In the genomic region with DNA sequence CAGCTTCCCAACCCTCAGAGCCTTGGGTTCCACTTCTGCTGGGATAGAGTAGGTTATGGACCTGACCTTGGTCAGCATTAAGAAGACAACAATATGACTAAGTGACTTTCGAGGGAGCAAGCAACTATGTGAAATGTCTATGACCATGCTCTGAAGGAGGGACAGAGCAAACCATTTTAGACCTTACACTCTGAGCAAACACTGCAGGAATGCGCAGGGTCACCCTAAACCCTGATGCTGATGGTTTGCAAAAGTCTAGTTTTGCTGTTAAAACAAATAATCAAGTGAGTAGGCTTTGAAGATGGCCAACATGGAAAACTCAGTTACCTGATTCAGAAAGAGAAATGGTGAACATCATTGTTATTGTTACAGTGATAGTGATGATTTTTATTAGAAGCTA, we compare ENCODE assay signal across 1 cellular context.
TF ChIP-seq lines count a peak whose summit lies in the region.

No MANE protein-coding gene starts in this region.

TF ChIP-seq in HepG2, 621 proteins besides CTCF, POLR2A, EP300 and RAD21 (continued from another document and continues in another):
- TF ChIP-seq, protein P1, sequence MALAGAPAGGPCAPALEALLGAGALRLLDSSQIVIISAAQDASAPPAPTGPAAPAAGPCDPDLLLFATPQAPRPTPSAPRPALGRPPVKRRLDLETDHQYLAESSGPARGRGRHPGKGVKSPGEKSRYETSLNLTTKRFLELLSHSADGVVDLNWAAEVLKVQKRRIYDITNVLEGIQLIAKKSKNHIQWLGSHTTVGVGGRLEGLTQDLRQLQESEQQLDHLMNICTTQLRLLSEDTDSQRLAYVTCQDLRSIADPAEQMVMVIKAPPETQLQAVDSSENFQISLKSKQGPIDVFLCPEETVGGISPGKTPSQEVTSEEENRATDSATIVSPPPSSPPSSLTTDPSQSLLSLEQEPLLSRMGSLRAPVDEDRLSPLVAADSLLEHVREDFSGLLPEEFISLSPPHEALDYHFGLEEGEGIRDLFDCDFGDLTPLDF (CRISPR knock-in tag; IDR thresholded peaks at IDR 0.05), result no peak
- TF ChIP-seq MTA3 (CRISPR knock-in tag; IDR thresholded peaks at IDR 0.05) (no peak), ZMAT3 (CRISPR knock-in tag; conservative IDR thresholded peaks at IDR 0.05) (no peak), ZNF605 (CRISPR knock-in tag; IDR thresholded peaks at IDR 0.05) (peak; percentile 40; the same call in 1 of the 2 replicates), KDM5A (IDR thresholded peaks at IDR 0.05; ENCODE audit: borderline replicate concordance, low read length) (no peak), ISL2 (CRISPR knock-in tag; IDR thresholded peaks at IDR 0.05) (peak; percentile 77), CBX2 (IDR thresholded peaks at IDR 0.05; ENCODE audit: low read depth, low read length) (no peak), CBX2 (CRISPR knock-in tag; IDR thresholded peaks at IDR 0.05; ENCODE audit: low read depth) (no peak), JUN (CRISPR knock-in tag; IDR thresholded peaks at IDR 0.05) (0 out of 2 replicates have a peak, but pooled peaks have one; percentile 44), NFYC (CRISPR knock-in tag; IDR thresholded peaks at IDR 0.05) (no peak), TEAD2 (CRISPR knock-in tag; IDR thresholded peaks at IDR 0.05) (no peak), NPAS2 (CRISPR knock-in tag; IDR thresholded peaks at IDR 0.05; ENCODE audit: borderline replicate concordance) (no peak), ZEB1 (IDR thresholded peaks at IDR 0.05; ENCODE audit: insufficient replicate concordance, low read depth) (peak; percentile 30), ZNF614 (CRISPR knock-in tag; IDR thresholded peaks at IDR 0.05; ENCODE audit: borderline replicate concordance) (0 out of 2 replicates have a peak, but pooled peaks have one; percentile 32), SRSF9 (IDR thresholded peaks at IDR 0.05; ENCODE audit: borderline replicate concordance, insufficient read depth, low read depth, low read length, poor library complexity, severe bottlenecking) (no peak), ZNF282 (IDR thresholded peaks at IDR 0.05; ENCODE audit: partially characterized antibody) (no peak), SRY (CRISPR knock-in tag; IDR thresholded peaks at IDR 0.05) (no peak), ZSCAN9 (CRISPR knock-in tag; IDR thresholded peaks at IDR 0.05; ENCODE audit: borderline replicate concordance) (0 out of 2 replicates have a peak, but pooled peaks have one; percentile 25), SP2 (CRISPR knock-in tag; IDR thresholded peaks at IDR 0.05) (no peak), ZNF83 (CRISPR knock-in tag; IDR thresholded peaks at IDR 0.05; ENCODE audit: borderline replicate concordance) (no peak), KAT8 (CRISPR knock-in tag; IDR thresholded peaks at IDR 0.05) (0 out of 2 replicates have a peak, but pooled peaks have one; percentile 44), SMAD3 (CRISPR knock-in tag; IDR thresholded peaks at IDR 0.05) (peak; percentile 58; the same call in 1 of the 2 replicates), ZNF703 (CRISPR knock-in tag; IDR thresholded peaks at IDR 0.05; ENCODE audit: borderline replicate concordance) (no peak), IRX3 (CRISPR knock-in tag; IDR thresholded peaks at IDR 0.05; ENCODE audit: borderline replicate concordance, low read depth) (no peak), TOE1 (CRISPR knock-in tag; IDR thresholded peaks at IDR 0.05) (no peak)
- TF ChIP-seq, protein P2, sequence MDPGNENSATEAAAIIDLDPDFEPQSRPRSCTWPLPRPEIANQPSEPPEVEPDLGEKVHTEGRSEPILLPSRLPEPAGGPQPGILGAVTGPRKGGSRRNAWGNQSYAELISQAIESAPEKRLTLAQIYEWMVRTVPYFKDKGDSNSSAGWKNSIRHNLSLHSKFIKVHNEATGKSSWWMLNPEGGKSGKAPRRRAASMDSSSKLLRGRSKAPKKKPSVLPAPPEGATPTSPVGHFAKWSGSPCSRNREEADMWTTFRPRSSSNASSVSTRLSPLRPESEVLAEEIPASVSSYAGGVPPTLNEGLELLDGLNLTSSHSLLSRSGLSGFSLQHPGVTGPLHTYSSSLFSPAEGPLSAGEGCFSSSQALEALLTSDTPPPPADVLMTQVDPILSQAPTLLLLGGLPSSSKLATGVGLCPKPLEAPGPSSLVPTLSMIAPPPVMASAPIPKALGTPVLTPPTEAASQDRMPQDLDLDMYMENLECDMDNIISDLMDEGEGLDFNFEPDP (CRISPR knock-in tag; conservative IDR thresholded peaks at IDR 0.05), result no peak
- TF ChIP-seq, protein P3, sequence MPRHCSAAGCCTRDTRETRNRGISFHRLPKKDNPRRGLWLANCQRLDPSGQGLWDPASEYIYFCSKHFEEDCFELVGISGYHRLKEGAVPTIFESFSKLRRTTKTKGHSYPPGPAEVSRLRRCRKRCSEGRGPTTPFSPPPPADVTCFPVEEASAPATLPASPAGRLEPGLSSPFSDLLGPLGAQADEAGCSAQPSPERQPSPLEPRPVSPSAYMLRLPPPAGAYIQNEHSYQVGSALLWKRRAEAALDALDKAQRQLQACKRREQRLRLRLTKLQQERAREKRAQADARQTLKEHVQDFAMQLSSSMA (CRISPR knock-in tag; IDR thresholded peaks at IDR 0.05), result no peak
- TF ChIP-seq, protein P4, sequence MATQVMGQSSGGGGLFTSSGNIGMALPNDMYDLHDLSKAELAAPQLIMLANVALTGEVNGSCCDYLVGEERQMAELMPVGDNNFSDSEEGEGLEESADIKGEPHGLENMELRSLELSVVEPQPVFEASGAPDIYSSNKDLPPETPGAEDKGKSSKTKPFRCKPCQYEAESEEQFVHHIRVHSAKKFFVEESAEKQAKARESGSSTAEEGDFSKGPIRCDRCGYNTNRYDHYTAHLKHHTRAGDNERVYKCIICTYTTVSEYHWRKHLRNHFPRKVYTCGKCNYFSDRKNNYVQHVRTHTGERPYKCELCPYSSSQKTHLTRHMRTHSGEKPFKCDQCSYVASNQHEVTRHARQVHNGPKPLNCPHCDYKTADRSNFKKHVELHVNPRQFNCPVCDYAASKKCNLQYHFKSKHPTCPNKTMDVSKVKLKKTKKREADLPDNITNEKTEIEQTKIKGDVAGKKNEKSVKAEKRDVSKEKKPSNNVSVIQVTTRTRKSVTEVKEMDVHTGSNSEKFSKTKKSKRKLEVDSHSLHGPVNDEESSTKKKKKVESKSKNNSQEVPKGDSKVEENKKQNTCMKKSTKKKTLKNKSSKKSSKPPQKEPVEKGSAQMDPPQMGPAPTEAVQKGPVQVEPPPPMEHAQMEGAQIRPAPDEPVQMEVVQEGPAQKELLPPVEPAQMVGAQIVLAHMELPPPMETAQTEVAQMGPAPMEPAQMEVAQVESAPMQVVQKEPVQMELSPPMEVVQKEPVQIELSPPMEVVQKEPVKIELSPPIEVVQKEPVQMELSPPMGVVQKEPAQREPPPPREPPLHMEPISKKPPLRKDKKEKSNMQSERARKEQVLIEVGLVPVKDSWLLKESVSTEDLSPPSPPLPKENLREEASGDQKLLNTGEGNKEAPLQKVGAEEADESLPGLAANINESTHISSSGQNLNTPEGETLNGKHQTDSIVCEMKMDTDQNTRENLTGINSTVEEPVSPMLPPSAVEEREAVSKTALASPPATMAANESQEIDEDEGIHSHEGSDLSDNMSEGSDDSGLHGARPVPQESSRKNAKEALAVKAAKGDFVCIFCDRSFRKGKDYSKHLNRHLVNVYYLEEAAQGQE (IDR thresholded peaks at IDR 0.05; ENCODE audit: borderline replicate concordance in 1 of 2, low read depth in 1 of 2, low read length in 2 of 2), result no peak
- TF ChIP-seq, protein P5, sequence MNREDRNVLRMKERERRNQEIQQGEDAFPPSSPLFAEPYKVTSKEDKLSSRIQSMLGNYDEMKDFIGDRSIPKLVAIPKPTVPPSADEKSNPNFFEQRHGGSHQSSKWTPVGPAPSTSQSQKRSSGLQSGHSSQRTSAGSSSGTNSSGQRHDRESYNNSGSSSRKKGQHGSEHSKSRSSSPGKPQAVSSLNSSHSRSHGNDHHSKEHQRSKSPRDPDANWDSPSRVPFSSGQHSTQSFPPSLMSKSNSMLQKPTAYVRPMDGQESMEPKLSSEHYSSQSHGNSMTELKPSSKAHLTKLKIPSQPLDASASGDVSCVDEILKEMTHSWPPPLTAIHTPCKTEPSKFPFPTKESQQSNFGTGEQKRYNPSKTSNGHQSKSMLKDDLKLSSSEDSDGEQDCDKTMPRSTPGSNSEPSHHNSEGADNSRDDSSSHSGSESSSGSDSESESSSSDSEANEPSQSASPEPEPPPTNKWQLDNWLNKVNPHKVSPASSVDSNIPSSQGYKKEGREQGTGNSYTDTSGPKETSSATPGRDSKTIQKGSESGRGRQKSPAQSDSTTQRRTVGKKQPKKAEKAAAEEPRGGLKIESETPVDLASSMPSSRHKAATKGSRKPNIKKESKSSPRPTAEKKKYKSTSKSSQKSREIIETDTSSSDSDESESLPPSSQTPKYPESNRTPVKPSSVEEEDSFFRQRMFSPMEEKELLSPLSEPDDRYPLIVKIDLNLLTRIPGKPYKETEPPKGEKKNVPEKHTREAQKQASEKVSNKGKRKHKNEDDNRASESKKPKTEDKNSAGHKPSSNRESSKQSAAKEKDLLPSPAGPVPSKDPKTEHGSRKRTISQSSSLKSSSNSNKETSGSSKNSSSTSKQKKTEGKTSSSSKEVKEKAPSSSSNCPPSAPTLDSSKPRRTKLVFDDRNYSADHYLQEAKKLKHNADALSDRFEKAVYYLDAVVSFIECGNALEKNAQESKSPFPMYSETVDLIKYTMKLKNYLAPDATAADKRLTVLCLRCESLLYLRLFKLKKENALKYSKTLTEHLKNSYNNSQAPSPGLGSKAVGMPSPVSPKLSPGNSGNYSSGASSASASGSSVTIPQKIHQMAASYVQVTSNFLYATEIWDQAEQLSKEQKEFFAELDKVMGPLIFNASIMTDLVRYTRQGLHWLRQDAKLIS (CRISPR knock-in tag; IDR thresholded peaks at IDR 0.05), result no peak
- TF ChIP-seq, protein P6, sequence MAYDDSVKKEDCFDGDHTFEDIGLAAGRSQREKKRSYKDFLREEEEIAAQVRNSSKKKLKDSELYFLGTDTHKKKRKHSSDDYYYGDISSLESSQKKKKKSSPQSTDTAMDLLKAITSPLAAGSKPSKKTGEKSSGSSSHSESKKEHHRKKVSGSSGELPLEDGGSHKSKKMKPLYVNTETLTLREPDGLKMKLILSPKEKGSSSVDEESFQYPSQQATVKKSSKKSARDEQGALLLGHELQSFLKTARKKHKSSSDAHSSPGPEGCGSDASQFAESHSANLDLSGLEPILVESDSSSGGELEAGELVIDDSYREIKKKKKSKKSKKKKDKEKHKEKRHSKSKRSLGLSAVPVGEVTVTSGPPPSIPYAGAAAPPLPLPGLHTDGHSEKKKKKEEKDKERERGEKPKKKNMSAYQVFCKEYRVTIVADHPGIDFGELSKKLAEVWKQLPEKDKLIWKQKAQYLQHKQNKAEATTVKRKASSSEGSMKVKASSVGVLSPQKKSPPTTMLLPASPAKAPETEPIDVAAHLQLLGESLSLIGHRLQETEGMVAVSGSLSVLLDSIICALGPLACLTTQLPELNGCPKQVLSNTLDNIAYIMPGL (CRISPR knock-in tag; IDR thresholded peaks at IDR 0.05; ENCODE audit: borderline replicate concordance in 1 of 2, low read depth in 1 of 2), result no peak
- TF ChIP-seq, protein P7, sequence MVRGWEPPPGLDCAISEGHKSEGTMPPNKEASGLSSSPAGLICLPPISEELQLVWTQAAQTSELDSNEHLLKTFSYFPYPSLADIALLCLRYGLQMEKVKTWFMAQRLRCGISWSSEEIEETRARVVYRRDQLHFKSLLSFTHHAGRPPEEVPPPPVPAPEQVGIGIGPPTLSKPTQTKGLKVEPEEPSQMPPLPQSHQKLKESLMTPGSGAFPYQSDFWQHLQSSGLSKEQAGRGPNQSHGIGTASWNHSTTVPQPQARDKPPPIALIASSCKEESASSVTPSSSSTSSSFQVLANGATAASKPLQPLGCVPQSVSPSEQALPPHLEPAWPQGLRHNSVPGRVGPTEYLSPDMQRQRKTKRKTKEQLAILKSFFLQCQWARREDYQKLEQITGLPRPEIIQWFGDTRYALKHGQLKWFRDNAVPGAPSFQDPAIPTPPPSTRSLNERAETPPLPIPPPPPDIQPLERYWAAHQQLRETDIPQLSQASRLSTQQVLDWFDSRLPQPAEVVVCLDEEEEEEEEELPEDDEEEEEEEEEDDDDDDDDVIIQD (CRISPR knock-in tag; IDR thresholded peaks at IDR 0.05; ENCODE audit: low read depth), result peak; percentile 24; the same call in 1 of the 2 replicates
- TF ChIP-seq, protein P8, sequence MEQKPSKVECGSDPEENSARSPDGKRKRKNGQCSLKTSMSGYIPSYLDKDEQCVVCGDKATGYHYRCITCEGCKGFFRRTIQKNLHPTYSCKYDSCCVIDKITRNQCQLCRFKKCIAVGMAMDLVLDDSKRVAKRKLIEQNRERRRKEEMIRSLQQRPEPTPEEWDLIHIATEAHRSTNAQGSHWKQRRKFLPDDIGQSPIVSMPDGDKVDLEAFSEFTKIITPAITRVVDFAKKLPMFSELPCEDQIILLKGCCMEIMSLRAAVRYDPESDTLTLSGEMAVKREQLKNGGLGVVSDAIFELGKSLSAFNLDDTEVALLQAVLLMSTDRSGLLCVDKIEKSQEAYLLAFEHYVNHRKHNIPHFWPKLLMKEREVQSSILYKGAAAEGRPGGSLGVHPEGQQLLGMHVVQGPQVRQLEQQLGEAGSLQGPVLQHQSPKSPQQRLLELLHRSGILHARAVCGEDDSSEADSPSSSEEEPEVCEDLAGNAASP (CRISPR knock-in tag; IDR thresholded peaks at IDR 0.05; ENCODE audit: borderline replicate concordance), result peak; percentile 53; the same call in 1 of the 2 replicates
- TF ChIP-seq, protein P9, sequence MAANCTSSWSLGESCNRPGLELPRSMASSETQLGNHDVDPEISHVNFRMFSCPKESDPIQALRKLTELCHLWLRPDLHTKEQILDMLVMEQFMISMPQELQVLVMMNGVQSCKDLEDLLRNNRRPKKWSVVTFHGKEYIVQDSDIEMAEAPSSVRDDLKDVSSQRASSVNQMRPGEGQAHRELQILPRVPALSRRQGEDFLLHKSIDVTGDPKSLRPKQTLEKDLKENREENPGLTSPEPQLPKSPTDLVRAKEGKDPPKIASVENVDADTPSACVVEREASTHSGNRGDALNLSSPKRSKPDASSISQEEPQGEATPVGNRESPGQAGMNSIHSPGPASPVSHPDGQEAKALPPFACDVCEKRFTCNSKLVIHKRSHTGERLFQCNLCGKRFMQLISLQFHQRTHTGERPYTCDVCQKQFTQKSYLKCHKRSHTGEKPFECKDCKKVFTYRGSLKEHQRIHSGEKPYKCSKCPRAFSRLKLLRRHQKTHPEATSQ (CRISPR knock-in tag; IDR thresholded peaks at IDR 0.05; ENCODE audit: borderline replicate concordance), result no peak
- TF ChIP-seq, protein P10, sequence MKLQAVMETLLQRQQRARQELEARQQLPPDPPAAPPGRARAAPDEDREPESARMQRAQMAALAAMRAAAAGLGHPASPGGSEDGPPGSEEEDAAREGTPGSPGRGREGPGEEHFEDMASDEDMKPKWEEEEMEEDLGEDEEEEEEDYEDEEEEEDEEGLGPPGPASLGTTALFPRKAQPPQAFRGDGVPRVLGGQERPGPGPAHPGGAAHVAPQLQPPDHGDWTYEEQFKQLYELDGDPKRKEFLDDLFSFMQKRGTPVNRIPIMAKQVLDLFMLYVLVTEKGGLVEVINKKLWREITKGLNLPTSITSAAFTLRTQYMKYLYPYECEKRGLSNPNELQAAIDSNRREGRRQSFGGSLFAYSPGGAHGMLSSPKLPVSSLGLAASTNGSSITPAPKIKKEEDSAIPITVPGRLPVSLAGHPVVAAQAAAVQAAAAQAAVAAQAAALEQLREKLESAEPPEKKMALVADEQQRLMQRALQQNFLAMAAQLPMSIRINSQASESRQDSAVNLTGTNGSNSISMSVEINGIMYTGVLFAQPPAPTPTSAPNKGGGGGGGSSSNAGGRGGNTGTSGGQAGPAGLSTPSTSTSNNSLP (IDR thresholded peaks at IDR 0.05; ENCODE audit: low read depth, low read length), result no peak
